Comparison of ENCODE assay signal across 19 cellular contexts in genomic region chr4:40466789-40467188, GRCh38.
"Had no signal": no experiment of that assay in that cellular context is flagged by ENCODE, and none has a peak within 500 bp of the region (broad histone marks: within the 10 kb centered on the region; RNA-seq: fewer than 3 reads in every experiment).

No MANE protein-coding gene starts in this region.

- H3K9me3 ChIP-seq: esophagus squamous epithelium, gastrocnemius medialis, pancreas, psoas muscle, right atrium auricular region, SK-N-SH, upper lobe of right lung had no signal

- H3K4me3 ChIP-seq: coronary artery, esophagus squamous epithelium, gastrocnemius medialis, pancreas, psoas muscle, right atrium auricular region, upper lobe of right lung had no signal

- H3K27ac ChIP-seq: coronary artery, esophagus squamous epithelium, gastrocnemius medialis, pancreas, psoas muscle, right atrium auricular region, upper lobe of right lung, VCaP had no signal

- H3K4me3 Mint-ChIP-seq: endodermal cell; nephron progenitor cell; stimulated activated memory B cell treated with anti-CD40 and anti-IgM and Interleukin-4, amounts not matched to agents 10 μg/mL and 1 μg/mL and 100 μg/mL, for 72 hours had no signal

- H3K27me3 Mint-ChIP-seq: stimulated activated memory B cell treated with anti-CD40 and anti-IgM and Interleukin-4, amounts not matched to agents 10 μg/mL and 1 μg/mL and 100 μg/mL, for 72 hours had no signal

- ATAC-seq: gastrocnemius medialis; pancreas; psoas muscle; stimulated activated memory B cell treated with anti-CD40 and anti-IgM and Interleukin-4, amounts not matched to agents 10 μg/mL and 1 μg/mL and 100 μg/mL, for 72 hours; upper lobe of right lung had no signal

- H3K36me3 ChIP-seq: gastrocnemius medialis, right atrium auricular region had no signal

- H3K27me3 ChIP-seq: esophagus squamous epithelium, gastrocnemius medialis, pancreas, right atrium auricular region, upper lobe of right lung had no signal

- H3K4me1 ChIP-seq: gastrocnemius medialis, psoas muscle, right atrium auricular region, upper lobe of right lung had no signal

- H3K9me3 Mint-ChIP-seq: endodermal cell; nephron progenitor cell; stimulated activated memory B cell treated with anti-CD40 and anti-IgM and Interleukin-4, amounts not matched to agents 10 μg/mL and 1 μg/mL and 100 μg/mL, for 72 hours had no signal

- DNase-seq: activated CD4-positive, alpha-beta T cell treated with anti-CD3 and anti-CD28 coated beads, Interleukin-2, amount 50 U/mL, for 4 hours; activated CD4-positive, CD25-positive, alpha-beta regulatory T cell treated with anti-CD3 and anti-CD28 coated beads, Interleukin-2, amount 50 U/mL, for 72 hours; activated naive CD4-positive, alpha-beta T cell; cerebellar nuclear complex; endodermal cell; esophagus squamous epithelium; gastrocnemius medialis; hypothalamus; nephron progenitor cell; pancreas; psoas muscle; SIG-M5; SK-N-SH; stimulated activated CD4-positive, alpha-beta T cell treated with anti-CD3 and anti-CD28 coated beads, Interleukin-2, amount 100 ng/mL, for 24 hours; upper lobe of right lung had no signal

- H3K4me1 Mint-ChIP-seq: nephron progenitor cell had no signal

- H3K27ac Mint-ChIP-seq: endodermal cell; nephron progenitor cell; stimulated activated memory B cell treated with anti-CD40 and anti-IgM and Interleukin-4, amounts not matched to agents 10 μg/mL and 1 μg/mL and 100 μg/mL, for 72 hours had no signal
